ENCODE assay signal across 2 cellular contexts in the genomic region with DNA sequence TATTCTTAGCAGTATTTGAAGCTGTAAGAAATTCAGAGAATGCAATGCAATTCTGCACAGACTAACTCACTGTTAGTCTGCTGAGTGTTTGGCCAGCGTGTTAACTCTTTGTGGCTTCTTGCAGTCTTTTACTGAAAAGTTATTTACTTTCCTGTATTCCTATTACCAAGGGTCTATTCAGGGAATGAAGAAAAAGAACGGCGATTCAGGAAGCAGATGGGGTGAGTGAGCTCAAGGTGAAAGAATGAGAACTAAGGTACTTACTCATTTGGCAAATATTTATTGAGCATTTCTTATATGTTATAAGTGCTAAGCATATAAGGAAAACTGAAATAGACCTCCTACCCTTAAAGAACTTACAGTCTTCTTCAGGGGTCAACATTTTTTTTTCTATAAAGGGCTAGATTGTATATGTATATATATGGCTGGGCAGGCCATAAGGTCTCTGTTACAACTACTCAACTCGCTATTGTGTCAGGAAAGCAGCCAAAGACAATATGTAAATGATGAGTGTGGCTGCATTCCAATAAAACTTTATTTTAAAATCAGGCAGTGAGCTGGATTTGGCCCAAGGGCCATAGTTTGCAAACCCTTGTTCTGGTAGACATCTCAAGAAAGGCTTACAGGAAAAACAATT.
TF ChIP-seq lines count a peak whose summit lies in the region.

No MANE protein-coding gene starts in this region.

TF ChIP-seq in A549, 52 proteins besides CTCF, POLR2A, EP300 and RAD21 (continued from another document):
- TF ChIP-seq HOXA7 (CRISPR knock-in tag; IDR thresholded peaks at IDR 0.05) (no peak), EHF (CRISPR knock-in tag; IDR thresholded peaks at IDR 0.05) (no peak), CHD4 (IDR thresholded peaks at IDR 0.05; ENCODE audit: borderline replicate concordance) (no peak), RARB (CRISPR knock-in tag; IDR thresholded peaks at IDR 0.05) (no peak), SREBF2 (IDR thresholded peaks at IDR 0.05) (no peak)

TF ChIP-seq in IMR-90, 13 proteins besides CTCF, POLR2A, EP300 and RAD21 (continued from another document):
- TF ChIP-seq CHD1 (IDR thresholded peaks at IDR 0.05; ENCODE audit: low read depth, low read length) (no peak), MXI1 (IDR thresholded peaks at IDR 0.05; ENCODE audit: borderline replicate concordance, low read depth, low read length) (no peak), RFX5 (IDR thresholded peaks at IDR 0.05; ENCODE audit: low read depth, low read length) (no peak), NFE2L2 (IDR thresholded peaks at IDR 0.05; ENCODE audit: low read depth, low read length) (no peak)
- TF ChIP-seq, protein P1, sequence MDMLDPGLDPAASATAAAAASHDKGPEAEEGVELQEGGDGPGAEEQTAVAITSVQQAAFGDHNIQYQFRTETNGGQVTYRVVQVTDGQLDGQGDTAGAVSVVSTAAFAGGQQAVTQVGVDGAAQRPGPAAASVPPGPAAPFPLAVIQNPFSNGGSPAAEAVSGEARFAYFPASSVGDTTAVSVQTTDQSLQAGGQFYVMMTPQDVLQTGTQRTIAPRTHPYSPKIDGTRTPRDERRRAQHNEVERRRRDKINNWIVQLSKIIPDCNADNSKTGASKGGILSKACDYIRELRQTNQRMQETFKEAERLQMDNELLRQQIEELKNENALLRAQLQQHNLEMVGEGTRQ (IDR thresholded peaks at IDR 0.05; ENCODE audit: low read depth, low read length) = no peak
- TF ChIP-seq, protein P2, sequence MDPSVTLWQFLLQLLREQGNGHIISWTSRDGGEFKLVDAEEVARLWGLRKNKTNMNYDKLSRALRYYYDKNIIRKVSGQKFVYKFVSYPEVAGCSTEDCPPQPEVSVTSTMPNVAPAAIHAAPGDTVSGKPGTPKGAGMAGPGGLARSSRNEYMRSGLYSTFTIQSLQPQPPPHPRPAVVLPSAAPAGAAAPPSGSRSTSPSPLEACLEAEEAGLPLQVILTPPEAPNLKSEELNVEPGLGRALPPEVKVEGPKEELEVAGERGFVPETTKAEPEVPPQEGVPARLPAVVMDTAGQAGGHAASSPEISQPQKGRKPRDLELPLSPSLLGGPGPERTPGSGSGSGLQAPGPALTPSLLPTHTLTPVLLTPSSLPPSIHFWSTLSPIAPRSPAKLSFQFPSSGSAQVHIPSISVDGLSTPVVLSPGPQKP (IDR thresholded peaks at IDR 0.05; ENCODE audit: borderline replicate concordance, low read depth, low read length) = no peak
